ENCODE assay signal across 2 cellular contexts in the genomic region with DNA sequence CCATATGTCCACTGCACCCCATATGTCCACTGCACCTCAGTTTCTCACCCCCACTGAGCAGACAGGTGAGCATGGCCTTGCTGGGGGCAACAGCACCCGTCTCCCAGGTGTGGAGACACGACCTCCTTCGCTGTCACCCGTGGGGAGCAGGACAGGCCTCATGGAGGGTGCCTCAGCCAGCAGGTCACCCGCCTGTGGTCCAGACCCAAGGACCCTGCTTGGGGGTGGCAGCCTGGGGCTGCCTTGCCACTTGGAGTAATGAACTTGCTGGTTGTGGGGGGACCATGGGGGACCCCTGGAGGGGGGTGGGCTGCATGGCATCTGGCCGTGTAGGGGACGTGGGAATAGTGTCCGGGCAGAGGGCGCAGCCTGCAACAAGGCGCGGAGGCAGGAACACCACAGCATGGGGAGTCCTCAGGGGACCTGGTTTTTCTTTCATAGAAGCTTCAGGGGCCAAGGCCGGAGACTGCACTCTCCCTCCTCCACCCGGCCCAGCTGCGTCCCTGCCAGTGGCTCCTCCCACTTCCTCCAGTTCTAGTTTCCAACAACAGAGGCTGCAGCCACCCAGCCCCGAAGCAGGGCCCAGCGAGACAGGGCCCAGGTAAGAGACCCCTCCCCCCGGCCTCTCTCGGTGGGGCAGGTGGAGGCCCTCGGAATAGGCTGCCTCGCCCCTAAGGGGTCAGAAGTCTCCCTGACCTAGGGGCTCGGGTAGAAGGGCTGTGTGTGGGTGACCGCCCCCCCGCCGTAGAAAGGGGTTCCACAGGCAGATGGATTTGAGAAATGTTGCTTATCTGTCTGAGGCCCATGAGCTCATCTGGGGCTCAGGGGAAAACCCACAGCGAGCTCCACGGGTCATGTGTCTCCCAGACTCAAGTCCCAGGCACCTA.
TF ChIP-seq lines count a peak whose summit lies in the region.

A gene with protein sequence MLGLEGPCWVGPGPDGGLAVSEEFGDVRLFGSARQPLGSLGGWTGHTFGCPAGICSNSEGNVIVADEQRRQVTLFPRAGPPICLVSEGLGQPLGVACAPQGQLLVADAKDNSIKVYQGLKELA (plus strand): TSS at position 531 of the 887 bp plus-strand sequence. CDS start 1,043 bp downstream, outside the sequence.

TF ChIP-seq in A549, 52 proteins besides CTCF, POLR2A, EP300 and RAD21:
- TF ChIP-seq, protein P1, sequence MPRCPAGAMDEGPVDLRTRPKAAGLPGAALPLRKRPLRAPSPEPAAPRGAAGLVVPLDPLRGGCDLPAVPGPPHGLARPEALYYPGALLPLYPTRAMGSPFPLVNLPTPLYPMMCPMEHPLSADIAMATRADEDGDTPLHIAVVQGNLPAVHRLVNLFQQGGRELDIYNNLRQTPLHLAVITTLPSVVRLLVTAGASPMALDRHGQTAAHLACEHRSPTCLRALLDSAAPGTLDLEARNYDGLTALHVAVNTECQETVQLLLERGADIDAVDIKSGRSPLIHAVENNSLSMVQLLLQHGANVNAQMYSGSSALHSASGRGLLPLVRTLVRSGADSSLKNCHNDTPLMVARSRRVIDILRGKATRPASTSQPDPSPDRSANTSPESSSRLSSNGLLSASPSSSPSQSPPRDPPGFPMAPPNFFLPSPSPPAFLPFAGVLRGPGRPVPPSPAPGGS (IDR thresholded peaks at IDR 0.05): no peak
- TF ChIP-seq ZFP36 (IDR thresholded peaks at IDR 0.05; ENCODE audit: borderline replicate concordance, partially characterized antibody): no peak

TF ChIP-seq in H1, 55 proteins besides CTCF, POLR2A, EP300 and RAD21:
- no peak for TF ChIP-seq POU5F1 (IDR thresholded peaks at IDR 0.05; ENCODE audit: low read depth, low read length)
- TF ChIP-seq TAF1 (IDR thresholded peaks at IDR 0.05; ENCODE audit: low read depth, low read length): no peak
- TF ChIP-seq RBBP5 (IDR thresholded peaks at IDR 0.05; ENCODE audit: borderline replicate concordance, low read depth, low read length): no peak
- no peak for TF ChIP-seq JUND (IDR thresholded peaks at IDR 0.05; ENCODE audit: low read length)
- TF ChIP-seq CREB1 (IDR thresholded peaks at IDR 0.05): no peak
- TF ChIP-seq HDAC6 (IDR thresholded peaks at IDR 0.05; ENCODE audit: low read depth, low read length): no peak
- TF ChIP-seq CHD1 (IDR thresholded peaks at IDR 0.05; ENCODE audit: low read depth, low read length): no peak
- TF ChIP-seq USF2 (IDR thresholded peaks at IDR 0.05; ENCODE audit: low read length): no peak
- no peak for TF ChIP-seq GTF2F1 (IDR thresholded peaks at IDR 0.05; ENCODE audit: borderline replicate concordance, low read depth, low read length)
- TF ChIP-seq RXRA (IDR thresholded peaks at IDR 0.05; ENCODE audit: insufficient read depth, low read depth, low read length): no peak
- TF ChIP-seq HDAC2 (IDR thresholded peaks at IDR 0.05; ENCODE audit: borderline replicate concordance in 1 of 2, low read depth in 2 of 2, low read length in 2 of 2): no peak
- no peak for TF ChIP-seq CEBPB (IDR thresholded peaks at IDR 0.05; ENCODE audit: low read depth, low read length)
- TF ChIP-seq BRCA1 (IDR thresholded peaks at IDR 0.05; ENCODE audit: low read depth, low read length): no peak
- TF ChIP-seq TCF12 (IDR thresholded peaks at IDR 0.05; ENCODE audit: low read depth, low read length): no peak
